ENCODE assay signal across 8 cellular contexts in the genomic region with DNA sequence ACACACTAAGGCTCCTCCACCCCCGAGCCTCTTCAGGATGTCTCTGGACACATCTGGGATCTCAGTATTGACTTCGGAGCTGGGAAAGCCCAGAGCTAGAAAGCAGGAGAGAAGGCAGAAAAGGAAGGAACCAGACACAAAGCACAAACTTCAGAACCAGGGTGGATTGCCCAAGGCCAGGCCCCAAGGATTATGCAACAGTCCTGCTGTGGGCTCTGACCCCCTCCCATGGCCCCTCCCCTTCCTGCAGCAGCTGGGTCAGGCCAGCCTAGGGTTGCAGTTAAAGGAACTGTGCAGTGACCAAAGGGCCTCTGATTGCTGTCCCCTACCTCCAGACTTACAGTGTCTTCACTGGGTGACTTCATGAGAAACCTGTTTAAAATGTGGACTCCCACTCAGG. TPM values are rescaled to one million over a fixed set of nuclear protein-coding genes. Genes with fewer than 3 reads are reported as not detected.
DNase-seq lines count a peak whose midpoint lies in the region; ATAC-seq and TF ChIP-seq lines count a peak whose summit lies in the region.

No MANE protein-coding gene starts in this region.

- H3K4me3 Mint-ChIP-seq in activated CD4-positive, alpha-beta T cell treated with anti-CD3 and anti-CD28 coated beads for 36 hours: no peak overlapping the region
- H3K4me3 Mint-ChIP-seq in T-helper 2 cell treated with Interferon-gamma antibody and Interleukin-4, amounts not matched to agents 5 μg/mL and 100 μg/mL, for 36 hours: no peak overlapping the region

- DNase-seq in ELF-1 (ENCODE audit: low read depth, low spot score) (peak; percentile 79), WERI-Rb-1 (peak; percentile 26), hepatocyte (ENCODE audit: low spot score) (peak; percentile 72), psoas muscle (peak; percentile 80 to 88), T-helper 1 cell (no peak)
- DNase-seq in activated CD4-positive, alpha-beta T cell treated with anti-CD3 and anti-CD28 coated beads for 36 hours: no peak
- no peak for DNase-seq in T-helper 2 cell treated with Interferon-gamma antibody and Interleukin-4, amounts not matched to agents 5 μg/mL and 100 μg/mL, for 36 hours (ENCODE audit: low spot score)

- H3K4me1 ChIP-seq in hepatocyte (ENCODE audit: insufficient read depth) (peaks cover 36% of the 10 kb centered on the region), psoas muscle (peaks cover 17% of the 10 kb centered on the region)

- no peaks in the 10 kb centered on the region for H3K27me3 ChIP-seq in WERI-Rb-1 (ENCODE audit: insufficient read depth, low read depth, severe bottlenecking)
- H3K27me3 ChIP-seq in hepatocyte: no peaks in the 10 kb centered on the region
- H3K27me3 ChIP-seq in psoas muscle (ENCODE audit: insufficient read depth in 3 of 3, low read length in 2 of 3): no peaks in the 10 kb centered on the region

- H3K9me2 ChIP-seq in hepatocyte (replicated peaks; ENCODE audit: insufficient read depth): no peaks in the 10 kb centered on the region

- no peak overlapping the region for H3K27ac ChIP-seq in WERI-Rb-1
- peak overlapping the region; percentile 93 for H3K27ac ChIP-seq in hepatocyte
- H3K27ac ChIP-seq in psoas muscle: peak overlapping the region; percentile 19

- peaks cover 26% of the 10 kb centered on the region for H3K79me2 ChIP-seq in hepatocyte

- peak overlapping the region; percentile 76 for H2AFZ ChIP-seq in hepatocyte

- H3K27ac Mint-ChIP-seq in activated CD4-positive, alpha-beta T cell treated with anti-CD3 and anti-CD28 coated beads for 36 hours: no peak overlapping the region
- no peak overlapping the region for H3K27ac Mint-ChIP-seq in T-helper 2 cell treated with Interferon-gamma antibody and Interleukin-4, amounts not matched to agents 5 μg/mL and 100 μg/mL, for 36 hours

- intact Hi-C loops in psoas muscle (cut with DNase I): no loop called here
- intact Hi-C loops in activated CD4-positive, alpha-beta T cell treated with anti-CD3 and anti-CD28 coated beads for 36 hours (cut with DNase I, micrococcal nuclease): no loop called here

- H3K9me3 ChIP-seq in WERI-Rb-1 (ENCODE audit: severe bottlenecking) (no peaks in the 10 kb centered on the region), hepatocyte (ENCODE audit: low read depth) (no peaks in the 10 kb centered on the region), psoas muscle (no peaks in the 10 kb centered on the region)

- H3K36me3 Mint-ChIP-seq in activated CD4-positive, alpha-beta T cell treated with anti-CD3 and anti-CD28 coated beads for 36 hours (ENCODE audit: low read depth): no peaks in the 10 kb centered on the region
- no peaks in the 10 kb centered on the region for H3K36me3 Mint-ChIP-seq in T-helper 2 cell treated with Interferon-gamma antibody and Interleukin-4, amounts not matched to agents 5 μg/mL and 100 μg/mL, for 36 hours (ENCODE audit: low read depth)

- no peaks in the 10 kb centered on the region for H3K9me3 Mint-ChIP-seq in activated CD4-positive, alpha-beta T cell treated with anti-CD3 and anti-CD28 coated beads for 36 hours (ENCODE audit: low read depth)
- no peaks in the 10 kb centered on the region for H3K9me3 Mint-ChIP-seq in T-helper 2 cell treated with Interferon-gamma antibody and Interleukin-4, amounts not matched to agents 5 μg/mL and 100 μg/mL, for 36 hours

- H3K27me3 Mint-ChIP-seq in activated CD4-positive, alpha-beta T cell treated with anti-CD3 and anti-CD28 coated beads for 36 hours: peaks cover 24% of the 10 kb centered on the region
- H3K27me3 Mint-ChIP-seq in T-helper 2 cell treated with Interferon-gamma antibody and Interleukin-4, amounts not matched to agents 5 μg/mL and 100 μg/mL, for 36 hours (ENCODE audit: low read depth): peaks cover 26% of the 10 kb centered on the region

- ATAC-seq in psoas muscle (peak; percentile 57 to 84 (median 73)), HG02623 (IDR thresholded peaks at IDR 0.05; ENCODE audit: unreplicated experiment) (no peak)
- ATAC-seq in activated CD4-positive, alpha-beta T cell treated with anti-CD3 and anti-CD28 coated beads for 36 hours: no peak

- peaks cover 4% of the 10 kb centered on the region for H3K4me1 Mint-ChIP-seq in activated CD4-positive, alpha-beta T cell treated with anti-CD3 and anti-CD28 coated beads for 36 hours
- H3K4me1 Mint-ChIP-seq in T-helper 2 cell treated with Interferon-gamma antibody and Interleukin-4, amounts not matched to agents 5 μg/mL and 100 μg/mL, for 36 hours (ENCODE audit: low read depth): no peaks in the 10 kb centered on the region

- H3K4me3 ChIP-seq in WERI-Rb-1 (ENCODE audit: low read depth, low read length) (no peak overlapping the region), hepatocyte (no peak overlapping the region), psoas muscle (peak overlapping the region; percentile 40)

- peak overlapping the region; percentile 72 for H3K4me2 ChIP-seq in hepatocyte

- CTCF ChIA-PET in activated CD4-positive, alpha-beta T cell treated with anti-CD3 and anti-CD28 coated beads for 36 hours (lab: Charles Lee): interaction anchor here (0.9 to 2.5 kb wide), 4 partner anchors 8 to 206 kb away, joined by 3 to 29 read pairs (median 6); no protein-coding TSS in a partner anchor

- TF ChIP-seq CTCF in WERI-Rb-1 (IDR thresholded peaks at IDR 0.05; ENCODE audit: low read depth, low read length) (no peak), hepatocyte (IDR thresholded peaks at IDR 0.05; ENCODE audit: poor library complexity) (no peak), psoas muscle (IDR thresholded peaks at IDR 0.05) (no peak)

- WGBS in hepatocyte (ENCODE audit: low lambda C conversion rate, missing lambda C conversion rate): 51% methylated on average over 2 of the region's 2 CpGs
- WGBS in psoas muscle, 3 donors: 39 to 50% (median 46%) methylated on average over 2 of the region's 2 CpGs

- POLR2A ChIA-PET in activated CD4-positive, alpha-beta T cell treated with anti-CD3 and anti-CD28 coated beads for 36 hours (lab: Charles Lee): no interaction called here

- no peaks in the 10 kb centered on the region for H4K20me1 ChIP-seq in hepatocyte (ENCODE audit: insufficient read depth, poor library complexity, severe bottlenecking)

- H3K36me3 ChIP-seq in WERI-Rb-1 (no peaks in the 10 kb centered on the region), hepatocyte (replicated peaks; ENCODE audit: insufficient read depth, low read depth) (no peaks in the 10 kb centered on the region), psoas muscle (ENCODE audit: insufficient read depth in 1 of 2, low read depth in 1 of 2) (peaks cover 0 to 4% of the 10 kb centered on the region in 2 donors)

RNA-seq across cellular contexts. Expression of a gene that starts 5.3 kb away (rescaled TPM):
- 17.1 and 18.6 TPM in 2 replicates for total RNA-seq in hepatocyte
- 8.7 and 9.6 TPM in 2 replicates for polyA plus RNA-seq in hepatocyte
- 1 to 10 TPM; 1.0 to 3.3 (median 1.4) TPM for total RNA-seq in psoas muscle
- polyA plus RNA-seq in psoas muscle: under 1 TPM; 0.21 to 0.80 (median 0.72) TPM
- total RNA-seq in activated CD4-positive, alpha-beta T cell treated with anti-CD3 and anti-CD28 coated beads for 36 hours: not detected

RNA-seq across cellular contexts. Expression of a gene that starts 31.5 kb away (rescaled TPM):
- total RNA-seq in hepatocyte (9.8 and 14.3 TPM in 2 replicates), psoas muscle (1 to 10 TPM; 4.0 to 5.4 (median 4.4) TPM)
- polyA plus RNA-seq in hepatocyte (9.2 and 12.4 TPM in 2 replicates), psoas muscle (1 to 10 TPM in 2 of 3 donors, under 1 TPM in 1; 0.94 to 4.5 (median 2.1) TPM)
- 1 to 10 TPM; 4.2 to 5.0 TPM for total RNA-seq in activated CD4-positive, alpha-beta T cell treated with anti-CD3 and anti-CD28 coated beads for 36 hours

Comparison
In these comparisons a context has a peak if more than half of its experiments do, and no peak if none do; other contexts are left out.
1. DNase-seq: peak in ELF-1 (single experiment), WERI-Rb-1 (single experiment), hepatocyte (single experiment) and psoas muscle (2 of 2); none in activated CD4-positive, alpha-beta T cell treated with anti-CD3 and anti-CD28 coated beads for 36 hours (single experiment), T-helper 2 cell treated with Interferon-gamma antibody and Interleukin-4, amounts not matched to agents 5 μg/mL and 100 μg/mL, for 36 hours (single experiment) and T-helper 1 cell (0 of 5).
2. ATAC-seq: peak in psoas muscle (4 of 4); none in activated CD4-positive, alpha-beta T cell treated with anti-CD3 and anti-CD28 coated beads for 36 hours (single experiment) and HG02623 (single experiment).